ENCODE assay signal across 9 cellular contexts in genomic region chr17:19270951-19271611, GRCh38. TPM values are rescaled to one million over a fixed set of nuclear protein-coding genes. Genes with fewer than 3 reads are reported as not detected.
DNase-seq lines count a peak whose midpoint lies in the region; ATAC-seq and TF ChIP-seq lines count a peak whose summit lies in the region.
"Had no signal": no experiment of that assay in that cellular context is flagged by ENCODE, and none has a peak within 500 bp of the region (broad histone marks: within the 10 kb centered on the region; RNA-seq: fewer than 3 reads in every experiment).

No MANE protein-coding gene starts in this region.

- H3K4me3 Mint-ChIP-seq in activated B cell treated with CpG ODN at 0.5 μM for 24 hours: peak overlapping the region; percentile 60
- no peak overlapping the region for H3K4me3 Mint-ChIP-seq in progenitor cell of endocrine pancreas (ENCODE audit: low read depth)
- H3K4me3 Mint-ChIP-seq in Caco-2 (ENCODE audit: unreplicated experiment): no peak overlapping the region

- peaks cover 34% of the 10 kb centered on the region for H3K4me1 Mint-ChIP-seq in activated B cell treated with CpG ODN at 0.5 μM for 24 hours
- peaks cover 11% of the 10 kb centered on the region for H3K4me1 Mint-ChIP-seq in progenitor cell of endocrine pancreas (ENCODE audit: low read depth)
- peaks cover under 1% of the 10 kb centered on the region for H3K4me1 Mint-ChIP-seq in Caco-2 (ENCODE audit: low read depth, unreplicated experiment)

- H3K27ac Mint-ChIP-seq in activated B cell treated with CpG ODN at 0.5 μM for 24 hours (peak overlapping the region; percentile 51), progenitor cell of endocrine pancreas (peak overlapping the region; percentile 50), Caco-2 (ENCODE audit: unreplicated experiment) (no peak overlapping the region)

- DNase-seq in GM19238 (ENCODE audit: insufficient read length, low spot score): peak; percentile 28
- peak; percentile 18 for DNase-seq in activated B cell treated with CpG ODN at 0.5 μM for 24 hours
- DNase-seq in progenitor cell of endocrine pancreas (ENCODE audit: low spot score, unreplicated experiment): no peak
- no peak for DNase-seq in left lobe of liver (ENCODE audit: low spot score)
- no peak for DNase-seq in NCI-H1417 (lab: John Stamatoyannopoulos, UW)
- no peak for DNase-seq in COLO668 (lab: John Stamatoyannopoulos, UW; ENCODE audit: unreplicated experiment)
- DNase-seq in Caco-2: no peak
- DNase-seq: activated gamma-delta T cell had no signal

- TF ChIP-seq CTCF in activated B cell treated with CpG ODN at 0.5 μM for 24 hours (IDR thresholded peaks at IDR 0.05) (no peak), progenitor cell of endocrine pancreas (IDR thresholded peaks at IDR 0.05; ENCODE audit: unreplicated experiment) (no peak), Caco-2 (IDR thresholded peaks at IDR 0.05; ENCODE audit: insufficient read depth in 1 of 2, low read depth in 1 of 2, low read length in 1 of 2, severe bottlenecking in 1 of 2, unreplicated experiment in 1 of 2) (no peak)

- BruUV-seq in Caco-2 (replicated peaks; lab: Mats Ljungman, UMichigan): no TSS peak

- POLR2A ChIA-PET in activated B cell treated with CpG ODN at 0.5 μM for 24 hours (lab: Charles Lee) (interaction anchor here (1.2 kb wide), 1 partner anchor 35 kb away, joined by 4 read pairs; no protein-coding TSS in a partner anchor), Caco-2 (lab: Charles Lee) (interaction anchor here (0.5 kb wide), 1 partner anchor 703 kb away, joined by 3 read pairs; no protein-coding TSS in a partner anchor)

- ATAC-seq in HG02870 (IDR thresholded peaks at IDR 0.05; ENCODE audit: unreplicated experiment): peak; percentile 73
- peak; percentile 88 for ATAC-seq in activated B cell treated with CpG ODN at 0.5 μM for 24 hours (ENCODE audit: low read depth)
- no peak for ATAC-seq in left lobe of liver

- intact Hi-C loops in activated B cell treated with CpG ODN at 0.5 μM for 24 hours (cut with micrococcal nuclease) (loop anchor here (1.0 to 5.0 kb wide), 2 partner anchors 14 to 36 kb away; no protein-coding TSS in a partner anchor), Caco-2 (cut with micrococcal nuclease; ENCODE audit: unreplicated experiment) (no loop called here)

- no peaks in the 10 kb centered on the region for H3K9me3 ChIP-seq in Caco-2

- no peaks in the 10 kb centered on the region for H3K9me3 Mint-ChIP-seq in activated B cell treated with CpG ODN at 0.5 μM for 24 hours
- H3K9me3 Mint-ChIP-seq in progenitor cell of endocrine pancreas (ENCODE audit: low read depth): no peaks in the 10 kb centered on the region
- no peaks in the 10 kb centered on the region for H3K9me3 Mint-ChIP-seq in Caco-2 (ENCODE audit: unreplicated experiment)

- H3K36me3 Mint-ChIP-seq in activated B cell treated with CpG ODN at 0.5 μM for 24 hours (ENCODE audit: low read depth) (peaks cover 12% of the 10 kb centered on the region), progenitor cell of endocrine pancreas (ENCODE audit: insufficient read depth) (peaks cover 3% of the 10 kb centered on the region), Caco-2 (ENCODE audit: insufficient read depth, unreplicated experiment) (peaks cover 20% of the 10 kb centered on the region)

- H3K27me3 ChIP-seq in Caco-2 (replicated peaks; ENCODE audit: control insufficient read depth, insufficient read depth, low read length): no peaks in the 10 kb centered on the region

- no peaks in the 10 kb centered on the region for H3K27me3 Mint-ChIP-seq in activated B cell treated with CpG ODN at 0.5 μM for 24 hours
- no peaks in the 10 kb centered on the region for H3K27me3 Mint-ChIP-seq in progenitor cell of endocrine pancreas
- no peaks in the 10 kb centered on the region for H3K27me3 Mint-ChIP-seq in Caco-2 (ENCODE audit: insufficient read depth, unreplicated experiment)

- no peaks in the 10 kb centered on the region for H3K36me3 ChIP-seq in Caco-2 (ENCODE audit: control insufficient read depth, insufficient read depth, low read length)

- H3K4me1 ChIP-seq in Caco-2: no peaks in the 10 kb centered on the region

- CTCF ChIA-PET in activated B cell treated with CpG ODN at 0.5 μM for 24 hours (lab: Charles Lee): no interaction called here
- CTCF ChIA-PET in Caco-2 (lab: Charles Lee): no interaction called here

- no peak overlapping the region for H3K4me3 ChIP-seq in Caco-2 (ENCODE audit: low read depth, low read length)

RNA-seq across cellular contexts. Expression of gene EPN2, which starts 33.9 kb away (rescaled TPM):
- 11.6 and 16.6 TPM in 2 replicates for total RNA-seq in activated B cell treated with CpG ODN at 0.5 μM for 24 hours
- total RNA-seq in progenitor cell of endocrine pancreas: 49.8 and 51.2 TPM in 2 replicates
- 13.1 TPM for total RNA-seq in left lobe of liver
- total RNA-seq in Caco-2 (2022): 32.8 and 35.6 TPM in 2 replicates

Comparison
In these comparisons a context has a peak if more than half of its experiments do, and no peak if none do; other contexts are left out.
1. DNase-seq: peak in GM19238 (single experiment) and activated B cell treated with CpG ODN at 0.5 μM for 24 hours (single experiment); none in progenitor cell of endocrine pancreas (single experiment), left lobe of liver (single experiment), NCI-H1417 (0 of 3), COLO668 (single experiment) and Caco-2 (0 of 2).